ENCODE assay signal across 8 cellular contexts in the genomic region with DNA sequence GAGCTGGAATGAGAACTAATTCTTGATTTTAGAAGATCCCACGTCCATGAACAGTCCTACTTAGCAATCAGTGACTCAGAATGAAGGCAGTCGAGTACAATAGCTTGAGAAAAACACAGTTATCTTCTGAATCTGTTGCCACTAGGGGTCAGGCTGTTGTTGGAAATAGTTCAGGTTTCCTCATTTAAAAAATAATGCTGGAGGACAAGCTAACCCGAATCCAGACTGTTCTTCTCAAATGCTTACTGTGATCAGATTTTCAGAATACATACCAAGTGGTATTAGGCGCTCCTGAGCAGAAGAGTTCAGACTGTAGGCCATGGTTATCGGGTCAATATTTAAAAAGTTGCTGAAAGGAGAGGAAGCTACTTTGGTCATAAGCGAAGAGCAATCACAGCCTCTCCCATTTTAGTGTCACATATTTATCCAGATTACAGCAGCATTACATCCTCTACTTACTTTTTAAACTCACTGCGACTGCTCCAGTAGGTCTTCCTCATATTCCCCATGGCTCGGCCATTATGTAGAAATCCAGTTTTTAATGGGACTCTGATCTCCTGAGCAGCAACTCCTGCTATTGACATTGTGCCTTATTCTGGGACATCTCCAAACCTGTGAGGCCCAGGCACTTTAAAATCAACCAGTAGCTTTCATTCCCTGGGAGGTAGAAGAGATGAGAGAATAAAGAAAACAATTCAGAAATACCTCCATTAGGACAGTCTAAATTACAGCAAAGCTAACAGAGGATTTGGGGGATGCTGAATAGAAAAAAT. TPM values are rescaled to one million over a fixed set of nuclear protein-coding genes. Genes with fewer than 3 reads are reported as not detected.
DNase-seq lines count a peak whose midpoint lies in the region; ATAC-seq lines count a peak whose summit lies in the region.

No MANE protein-coding gene starts in this region.

- peak overlapping the region; percentile 25 for H3K27ac ChIP-seq in layer of hippocampus (ENCODE audit: low read depth, low read length)

- peak; percentile 59 for ATAC-seq in stimulated activated naive CD8-positive, alpha-beta T cell treated with anti-CD3 and anti-CD28 coated beads, Interleukin-15, Interleukin-2, amounts not matched to agents 100 U/mL and 50 U/mL, for 24 hours

- H3K27me3 ChIP-seq in layer of hippocampus (ENCODE audit: control insufficient read depth, insufficient read depth, low read length), result no peaks in the 10 kb centered on the region

- DNase-seq in SIG-M5 treated with dmso at 0.1 percent for 504 hours (lab: John Stamatoyannopoulos, UW; ENCODE audit: unreplicated experiment), result peak; percentile 74
- DNase-seq in SIG-M5 (lab: John Stamatoyannopoulos, UW), result no peak
- DNase-seq in M059J (ENCODE audit: low read depth), result peak; percentile 87
- DNase-seq in SKM-1 (lab: John Stamatoyannopoulos, UW; ENCODE audit: unreplicated experiment), result peak; percentile 42
- peak; percentile 70 for DNase-seq in cerebellum (ENCODE audit: low spot score)
- peak; percentile 34 for DNase-seq in stimulated activated naive CD8-positive, alpha-beta T cell treated with anti-CD3 and anti-CD28 coated beads, Interleukin-15, Interleukin-2, amounts not matched to agents 100 U/mL and 50 U/mL, for 24 hours
- DNase-seq in NCI-H774 (lab: John Stamatoyannopoulos, UW), result no peak

RNA-seq across cellular contexts. Expression of gene ERRFI1, which starts 10.9 kb away (rescaled TPM):
- 127 and 146 TPM in 2 replicates for total RNA-seq in M059J (2014; rRNA removed; shearing (Covaris generic))
- 22.0 TPM for total RNA-seq in cerebellum

RNA-seq across cellular contexts. Expression of gene PARK7, which starts 53.7 kb away (rescaled TPM):
- 231 and 297 TPM in 2 replicates for total RNA-seq in M059J (2014; rRNA removed; shearing (Covaris generic))
- total RNA-seq in cerebellum, result 80.4 TPM

Comparison
In these comparisons a context has a peak if more than half of its experiments do, and no peak if none do; other contexts are left out.
1. DNase-seq: peak in SIG-M5 treated with dmso at 0.1 percent for 504 hours (single experiment), M059J (single experiment), SKM-1 (single experiment), cerebellum (single experiment) and stimulated activated naive CD8-positive, alpha-beta T cell treated with anti-CD3 and anti-CD28 coated beads, Interleukin-15, Interleukin-2, amounts not matched to agents 100 U/mL and 50 U/mL, for 24 hours (single experiment); none in SIG-M5 (single experiment) and NCI-H774 (single experiment).